9 cellular contexts compared by ENCODE assay signal in the genomic region with DNA sequence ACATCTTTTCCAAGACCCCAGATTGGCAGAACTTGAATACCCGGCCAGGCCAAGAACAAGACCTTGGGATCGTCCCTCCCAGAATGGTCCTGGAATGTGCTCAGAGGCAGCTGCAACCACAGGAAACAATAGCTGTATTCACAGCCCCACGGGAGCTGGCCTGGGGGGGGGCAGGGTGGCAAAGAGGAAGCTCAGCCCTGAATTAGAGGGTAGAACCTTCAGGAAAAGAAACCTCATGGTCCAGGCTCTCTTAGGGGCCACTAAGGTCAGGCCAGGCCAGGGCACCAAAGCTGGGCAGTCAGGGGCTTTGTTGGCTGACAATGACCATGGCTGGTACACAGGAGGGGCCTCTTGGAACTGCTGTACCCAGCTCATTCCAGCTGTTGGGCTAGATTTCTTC. TPM values are rescaled to one million over a fixed set of nuclear protein-coding genes. Genes with fewer than 3 reads are reported as not detected.
DNase-seq lines count a peak whose midpoint lies in the region; ATAC-seq, FAIRE-seq and TF ChIP-seq lines count a peak whose summit lies in the region.
"Had no signal": no experiment of that assay in that cellular context is flagged by ENCODE, and none has a peak within 500 bp of the region (broad histone marks: within the 10 kb centered on the region; RNA-seq: fewer than 3 reads in every experiment).

No MANE protein-coding gene starts in this region.

- no peaks in the 10 kb centered on the region; the same call in 1 of the 2 replicates for H3K27me3 Mint-ChIP-seq in H9 (ENCODE audit: low read depth)

- peak overlapping the region; percentile 44 to 70; a peak in 2 of 5 replicates for H3K4me3 Mint-ChIP-seq in H9

- H2AFZ ChIP-seq in H9 (ENCODE audit: low read length), result no peak overlapping the region

- H2AK5ac ChIP-seq in H9 (ENCODE audit: insufficient read length, low read length), result peak overlapping the region; percentile 22

- H3K36me3 ChIP-seq in right atrium auricular region (peaks cover 86% of the 10 kb centered on the region), sigmoid colon (peaks cover 47 to 98% (median 76%) of the 10 kb centered on the region in 4 donors), kidney (ENCODE audit: control insufficient read depth in 1 of 2, insufficient read depth in 2 of 2, low read length in 2 of 2) (peaks cover 19% of the 10 kb centered on the region in 2 donors)

- peak overlapping the region; percentile 83 for H3K18ac ChIP-seq in H9 (ENCODE audit: insufficient read length, low read depth, low read length)

- no peak overlapping the region for H3K4me3 ChIP-seq in right atrium auricular region
- no peak overlapping the region for H3K4me3 ChIP-seq in sigmoid colon
- no peak overlapping the region for H3K4me3 ChIP-seq in kidney (ENCODE audit: low read length in 2 of 2)

- no peak overlapping the region for H4K91ac ChIP-seq in H9 (ENCODE audit: insufficient read length, low read depth, low read length)

- no peaks in the 10 kb centered on the region for H3K79me1 ChIP-seq in H9 (ENCODE audit: insufficient read depth, low read depth, low read length, poor library complexity, severe bottlenecking)

- H3K4me1 ChIP-seq in H9 (ENCODE audit: insufficient read depth, low read length) (peaks cover 30% of the 10 kb centered on the region; the same call in 1 of the 2 replicates), right atrium auricular region (peaks cover 0 to 16% of the 10 kb centered on the region in 2 donors), sigmoid colon (peaks cover 0 to 49% (median 29%) of the 10 kb centered on the region in 4 donors), kidney (ENCODE audit: control insufficient read depth in 1 of 2, insufficient read depth in 1 of 2, low read depth in 1 of 2, low read length in 2 of 2) (peaks cover 0 to 2% of the 10 kb centered on the region in 2 donors)

- peak; percentile 79 for DNase-seq in H9
- peak in 45 of 56 donors; percentile 17 to 80 (median 55) for DNase-seq in amygdala (lab: John Stamatoyannopoulos, UW)
- no peak for DNase-seq in right atrium auricular region (ENCODE audit: low spot score)
- DNase-seq in sigmoid colon, result peak; percentile 65
- no peak for DNase-seq in kidney
- DNase-seq in NCI-H524 (lab: John Stamatoyannopoulos, UW), result no peak
- DNase-seq: WERI-Rb-1 had no signal

- no peaks in the 10 kb centered on the region for H3K27me3 ChIP-seq in H9 (ENCODE audit: insufficient read depth, low read length)
- H3K27me3 ChIP-seq in right atrium auricular region, result no peaks in the 10 kb centered on the region
- H3K27me3 ChIP-seq in sigmoid colon, result no peaks in the 10 kb centered on the region

- H3K14ac ChIP-seq in H9 (ENCODE audit: insufficient read depth, low read length), result no peak overlapping the region

- ATAC-seq in HG03280 (IDR thresholded peaks at IDR 0.05; ENCODE audit: unreplicated experiment) (no peak), GM18907 (IDR thresholded peaks at IDR 0.05; ENCODE audit: unreplicated experiment) (no peak)

- H3K27ac ChIP-seq in H9 (ENCODE audit: insufficient read length, low read depth, low read length), result peak overlapping the region; percentile 83
- peak overlapping the region; percentile 45 to 52 for H3K27ac ChIP-seq in right atrium auricular region
- peak overlapping the region; percentile 76 to 98 (median 94) for H3K27ac ChIP-seq in sigmoid colon
- H3K27ac ChIP-seq in kidney (ENCODE audit: low read depth in 2 of 2, low read length in 2 of 2), result peak overlapping the region in 1 of 2 donors; percentile 20
- H3K27ac ChIP-seq: WERI-Rb-1 had no signal

- no peak for TF ChIP-seq CTCF in H9 (conservative IDR thresholded peaks at IDR 0.05)
- no peak for TF ChIP-seq CTCF in right atrium auricular region (IDR thresholded peaks at IDR 0.05)
- TF ChIP-seq CTCF in sigmoid colon (IDR thresholded peaks at IDR 0.05), result no peak
- no peak for TF ChIP-seq CTCF in kidney (IDR thresholded peaks at IDR 0.05; ENCODE audit: borderline replicate concordance, extremely low read depth, insufficient read depth)

- no peak overlapping the region for H2BK5ac ChIP-seq in H9 (ENCODE audit: insufficient read length, low read length)

- no peak overlapping the region for H4K8ac ChIP-seq in H9 (replicated peaks; ENCODE audit: insufficient read length, low read depth, low read length)

- no peak for FAIRE-seq in kidney (lab: Jason Lieb, UNC)

- H4K5ac ChIP-seq in H9 (ENCODE audit: insufficient read length, low read depth, low read length), result peak overlapping the region; percentile 33

- no peak overlapping the region for H2BK15ac ChIP-seq in H9 (ENCODE audit: low read depth, low read length)

- H3K9ac ChIP-seq in H9 (ENCODE audit: extremely low read depth, insufficient read length, low read length) (no peak overlapping the region), kidney (ENCODE audit: low read length in 2 of 2) (no peak overlapping the region)

- no peaks in the 10 kb centered on the region for H4K20me1 ChIP-seq in H9 (ENCODE audit: control insufficient read depth, insufficient read depth, insufficient read length)

- no peaks in the 10 kb centered on the region for H3K79me2 ChIP-seq in H9 (ENCODE audit: insufficient read depth, low read length)

- H2BK12ac ChIP-seq in H9 (ENCODE audit: insufficient read length, low read depth, low read length), result no peak overlapping the region

- H3K56ac ChIP-seq in H9 (ENCODE audit: insufficient read length, low read depth, low read length), result no peak overlapping the region

- H3K36me3 Mint-ChIP-seq in H9 (ENCODE audit: insufficient read depth in 1 of 3, low read depth in 3 of 3), result peaks cover 29 to 44% (median 29%) of the 10 kb centered on the region in 3 experiments

- peak overlapping the region; percentile 94 to 99 (median 97); a peak in 6 of 7 replicates for H3K27ac Mint-ChIP-seq in H9

- TF ChIP-seq EP300 in sigmoid colon (IDR thresholded peaks at IDR 0.05), result no peak

- WGBS in H9 (ENCODE audit: extremely low coverage, insufficient read length, low lambda C conversion rate), result no CpG with 5 or more reads among the region's 3 CpGs
- WGBS in sigmoid colon, 2 donors, result 9 to 25% methylated on average over 3 of the region's 3 CpGs

- H3K23me2 ChIP-seq in H9 (ENCODE audit: insufficient read length, low read depth, low read length, poor library complexity, severe bottlenecking), result no peaks in the 10 kb centered on the region

- no peaks in the 10 kb centered on the region; a peak in 1 of 5 replicates for H3K9me3 Mint-ChIP-seq in H9

- no peak overlapping the region for H2BK20ac ChIP-seq in H9 (ENCODE audit: low read depth, low read length, poor library complexity, severe bottlenecking)

- intact Hi-C loops in sigmoid colon (cut with DNase I) (no loop called here), kidney (cut with DNase I) (no loop called here)

- H3K9me3 ChIP-seq in H9 (ENCODE audit: control insufficient read depth, low read depth, low read length) (no peaks in the 10 kb centered on the region), right atrium auricular region (no peaks in the 10 kb centered on the region), sigmoid colon (no peaks in the 10 kb centered on the region), kidney (ENCODE audit: control insufficient read depth in 1 of 2, low read length in 2 of 2) (no peaks in the 10 kb centered on the region)

- H3K23ac ChIP-seq in H9 (ENCODE audit: insufficient read length, low read depth, low read length), result no peak overlapping the region

- peak overlapping the region; percentile 27 for H2BK120ac ChIP-seq in H9 (ENCODE audit: low read depth, low read length, poor library complexity, severe bottlenecking)

- no peak for TF ChIP-seq POLR2A in sigmoid colon (IDR thresholded peaks at IDR 0.05)

- H3K4ac ChIP-seq in H9 (ENCODE audit: low read depth, low read length), result no peak overlapping the region

- peak overlapping the region; percentile 1 for H3K4me2 ChIP-seq in H9 (ENCODE audit: insufficient read depth, insufficient read length, low read length)

- peaks cover 57 to 59% of the 10 kb centered on the region in 2 experiments for H3K4me1 Mint-ChIP-seq in H9

- H3T11ph ChIP-seq in H9 (ENCODE audit: low read length), result no peak overlapping the region

RNA-seq across cellular contexts. Expression of gene RPL27A, which starts 17.3 kb away (rescaled TPM):
- total RNA-seq in H9 (2021) (1,150 and 1,152 TPM in 2 replicates), right atrium auricular region (100 to 1,000 TPM; 598 to 620 TPM), sigmoid colon (1,000 to 10,000 TPM; 1,472 to 2,262 (median 1,872) TPM), kidney (664 TPM)
- polyA plus RNA-seq in sigmoid colon (1,000 to 10,000 TPM; 3,631 to 4,200 (median 4,078) TPM), kidney (ENCODE audit: insufficient read depth, low read depth, low replicate concordance) (2,260 TPM)

RNA-seq across cellular contexts. Expression of gene TRIM66, which starts 17.4 kb away (rescaled TPM):
- total RNA-seq in H9 (2021) (2.0 and 2.1 TPM in 2 replicates), right atrium auricular region (1 to 10 TPM in 1 of 2 donors, under 1 TPM in 1; 0.56 to 3.7 TPM), sigmoid colon (10 to 100 TPM in 2 of 4 donors, 1 to 10 TPM in 2; 1.8 to 24.4 (median 10.2) TPM), kidney (25.7 TPM)
- polyA plus RNA-seq in sigmoid colon (1 to 10 TPM in 2 of 3 donors, under 1 TPM in 1; 0.60 to 4.9 (median 2.3) TPM), kidney (ENCODE audit: insufficient read depth, low read depth, low replicate concordance) (1.4 TPM)

Comparison
In these comparisons a context has a peak if more than half of its experiments do, and no peak if none do; other contexts are left out.
1. DNase-seq: peak in H9 (single experiment), amygdala (45 of 56) and sigmoid colon (single experiment); none in right atrium auricular region (single experiment), kidney (single experiment) and NCI-H524 (0 of 2).